In the genomic region with DNA sequence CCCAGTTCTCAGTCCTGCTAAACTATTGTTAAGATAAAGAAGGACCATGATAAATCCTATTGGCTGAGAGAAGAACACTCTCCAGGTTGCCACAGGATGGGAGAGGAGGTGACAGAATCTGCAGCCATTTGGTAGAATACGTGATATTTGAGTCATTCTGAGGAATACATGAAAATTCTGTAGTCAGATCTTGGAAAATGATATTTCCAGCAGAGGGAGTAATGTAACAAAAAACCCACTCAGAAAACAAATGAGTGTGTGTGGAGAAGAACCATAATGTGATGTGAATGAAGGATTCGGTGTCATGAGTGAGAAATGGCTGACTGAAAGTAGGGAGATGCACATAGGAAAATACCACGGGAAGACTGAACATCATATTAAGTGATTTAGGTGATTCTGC, we compare ENCODE assay signal across 18 cellular contexts.
DNase-seq lines count a peak whose midpoint lies in the region; ATAC-seq, FAIRE-seq and TF ChIP-seq lines count a peak whose summit lies in the region.
"Had no signal": no experiment of that assay in that cellular context is flagged by ENCODE, and none has a peak within 500 bp of the region (broad histone marks: within the 10 kb centered on the region; RNA-seq: fewer than 3 reads in every experiment).

No MANE protein-coding gene starts in this region.

- no peak overlapping the region for H3K4me3 Mint-ChIP-seq in activated naive CD8-positive, alpha-beta T cell treated with anti-CD3 and anti-CD28 coated beads, Interleukin-2, amount 50 U/mL, for 24 hours
- H3K4me3 Mint-ChIP-seq: IgD-negative memory B cell had no signal

- CTCF ChIA-PET in HepG2 (lab: Yijun Ruan, JAX; ENCODE audit: low intra/inter-chr PET ratio, low total read pairs): interaction anchor here (1.2 kb wide), 1 partner anchor 105 kb away, joined by 7 read pairs; no protein-coding TSS in a partner anchor

- 4% methylated on average over 3 of the region's 3 CpGs for WGBS in HepG2 (ENCODE audit: low lambda C conversion rate)
- WGBS in right lobe of liver (ENCODE audit: insufficient coverage, low coverage, low lambda C conversion rate, missing lambda C conversion rate): 56% methylated on average over 3 of the region's 3 CpGs

- H3K9me3 Mint-ChIP-seq in activated naive CD8-positive, alpha-beta T cell treated with anti-CD3 and anti-CD28 coated beads, Interleukin-2, amount 50 U/mL, for 24 hours: no peaks in the 10 kb centered on the region

- H3K4me3 ChIP-seq in HepG2 (replicated peaks in 1 of 3; ENCODE audit: insufficient read depth in 1 of 3, low read depth in 2 of 3, low read length in 3 of 3) (no peak overlapping the region), right lobe of liver (no peak overlapping the region), upper lobe of right lung (no peak overlapping the region)
- H3K4me3 ChIP-seq: colonic mucosa had no signal

- no peaks in the 10 kb centered on the region for H4K20me1 ChIP-seq in HepG2 (ENCODE audit: insufficient read depth, low read length)

- no peak overlapping the region for H3K9ac ChIP-seq in HepG2 (ENCODE audit: insufficient read depth, low read depth, low read length)

- intact Hi-C loops in HepG2 (cut with micrococcal nuclease; ENCODE audit: unreplicated experiment): loop anchor here (1.0 kb wide), 1 partner anchor 39 kb away; no protein-coding TSS in a partner anchor
- intact Hi-C loops in right lobe of liver (cut with DNase I): no loop called here
- intact Hi-C loops in upper lobe of right lung (cut with DNase I): no loop called here

- ATAC-seq in HepG2: no peak
- no peak for ATAC-seq in right lobe of liver
- ATAC-seq in upper lobe of right lung: no peak
- no peak for ATAC-seq in activated naive CD8-positive, alpha-beta T cell treated with anti-CD3 and anti-CD28 coated beads, Interleukin-2, amount 50 U/mL, for 24 hours
- ATAC-seq: esophagus mucosa had no signal

- no peak overlapping the region for H3K27ac ChIP-seq in HepG2 (ENCODE audit: extremely low read length, insufficient read depth, low read length)
- no peak overlapping the region for H3K27ac ChIP-seq in right lobe of liver
- H3K27ac ChIP-seq in upper lobe of right lung: no peak overlapping the region
- H3K27ac ChIP-seq: colonic mucosa, neutrophil had no signal

- H3K9me3 ChIP-seq in HepG2 (ENCODE audit: low read length) (no peaks in the 10 kb centered on the region), right lobe of liver (no peaks in the 10 kb centered on the region), upper lobe of right lung (no peaks in the 10 kb centered on the region)
- H3K9me3 ChIP-seq: colonic mucosa, neutrophil had no signal

- TF ChIP-seq POLR2A in HepG2 (IDR thresholded peaks at IDR 0.05; ENCODE audit: insufficient read depth in 1 of 2, low read depth in 2 of 2, low read length in 2 of 2) (no peak), right lobe of liver (IDR thresholded peaks at IDR 0.05) (no peak)

- H3K27ac Mint-ChIP-seq in activated naive CD8-positive, alpha-beta T cell treated with anti-CD3 and anti-CD28 coated beads, Interleukin-2, amount 50 U/mL, for 24 hours: no peak overlapping the region

- no peaks in the 10 kb centered on the region for H3K4me1 Mint-ChIP-seq in activated naive CD8-positive, alpha-beta T cell treated with anti-CD3 and anti-CD28 coated beads, Interleukin-2, amount 50 U/mL, for 24 hours

- H3K36me3 ChIP-seq in HepG2 (replicated peaks in 1 of 2; ENCODE audit: control insufficient read depth in 1 of 2, insufficient read depth in 2 of 2, low read length in 2 of 2): no peaks in the 10 kb centered on the region
- H3K36me3 ChIP-seq in right lobe of liver: no peaks in the 10 kb centered on the region
- no peaks in the 10 kb centered on the region for H3K36me3 ChIP-seq in upper lobe of right lung
- H3K36me3 ChIP-seq: colonic mucosa, neutrophil had no signal

- no peaks in the 10 kb centered on the region for H3K79me2 ChIP-seq in HepG2 (ENCODE audit: insufficient read depth, low read length)

- TF ChIP-seq EP300 in HepG2 (IDR thresholded peaks at IDR 0.05; ENCODE audit: low read depth in 2 of 2, low read length in 2 of 2) (no peak), HepG2 (CRISPR knock-in tag; IDR thresholded peaks at IDR 0.05; ENCODE audit: borderline replicate concordance) (no peak)

- no peak overlapping the region for H2AFZ ChIP-seq in HepG2 (ENCODE audit: low read length)

- BruUV-seq in HepG2 (replicated peaks; lab: Mats Ljungman, UMichigan): no TSS peak

- H3K36me3 Mint-ChIP-seq in activated naive CD8-positive, alpha-beta T cell treated with anti-CD3 and anti-CD28 coated beads, Interleukin-2, amount 50 U/mL, for 24 hours (ENCODE audit: low read depth): no peaks in the 10 kb centered on the region
- H3K36me3 Mint-ChIP-seq: IgD-negative memory B cell had no signal

- FAIRE-seq in HepG2 (lab: Jason Lieb, UNC): no peak
- peak; percentile 77 for FAIRE-seq in RCC 7860 (lab: Jason Lieb, UNC)
- FAIRE-seq: A204.1 had no signal

- peaks cover 45% of the 10 kb centered on the region for H3K27me3 Mint-ChIP-seq in activated naive CD8-positive, alpha-beta T cell treated with anti-CD3 and anti-CD28 coated beads, Interleukin-2, amount 50 U/mL, for 24 hours

- in situ Hi-C loops in HepG2 (cut with HindIII; ENCODE audit: extremely low pct_ligation_motif_present, low pct_unique_long_range_greater_than_20kb): no loop called here

- DNase-seq in HepG2 (ENCODE audit: low spot score) (peak; percentile 5), right lobe of liver (no peak), RCC 7860 (ENCODE audit: low spot score) (peak; percentile 22), fibroblast of peridontal ligament (ENCODE audit: extremely low read depth) (peak; percentile 39), upper lobe of right lung (no peak), foreskin melanocyte (no peak), HPDE6-E6E7 (ENCODE audit: extremely low spot score) (no peak)
- DNase-seq in activated naive CD8-positive, alpha-beta T cell treated with anti-CD3 and anti-CD28 coated beads, Interleukin-2, amount 50 U/mL, for 24 hours: no peak
- DNase-seq: activated CD4-positive, alpha-beta T cell treated with anti-CD3 and anti-CD28 coated beads for 4 hours; DMS53; mammary epithelial cell; NCI-H146; NCI-H510A treated with DMSO at 0.1 percent for 48 hours had no signal

- H3K4me1 ChIP-seq in HepG2 (ENCODE audit: insufficient read depth, low read length): no peaks in the 10 kb centered on the region
- H3K4me1 ChIP-seq in right lobe of liver: no peaks in the 10 kb centered on the region
- no peaks in the 10 kb centered on the region for H3K4me1 ChIP-seq in upper lobe of right lung
- H3K4me1 ChIP-seq: colonic mucosa had no signal

- H3K4me2 ChIP-seq in HepG2 (ENCODE audit: low read depth, low read length): no peak overlapping the region

- TF ChIP-seq CTCF in HepG2 (CRISPR knock-in tag; IDR thresholded peaks at IDR 0.05): peak; percentile 31
- peak in 1 of 4 donors; percentile 22 for TF ChIP-seq CTCF in right lobe of liver (IDR thresholded peaks at IDR 0.05)
- peak; percentile 22 for TF ChIP-seq CTCF in upper lobe of right lung (IDR thresholded peaks at IDR 0.05)

- POLR2A ChIA-PET in HepG2 (lab: Yijun Ruan, JAX): no interaction called here

- no peak for TF ChIP-seq RAD21 in HepG2 (CRISPR knock-in tag; IDR thresholded peaks at IDR 0.05)

- H3K27me3 ChIP-seq in HepG2 (ENCODE audit: control insufficient read depth in 1 of 2, insufficient read depth in 2 of 2, low read length in 2 of 2): peaks cover 0 to 27% of the 10 kb centered on the region in 2 experiments; a peak in 2 of 5 replicates
- H3K27me3 ChIP-seq in right lobe of liver: no peaks in the 10 kb centered on the region
- H3K27me3 ChIP-seq in upper lobe of right lung: peaks cover 7% of the 10 kb centered on the region
- H3K27me3 ChIP-seq: colonic mucosa, neutrophil had no signal

TF ChIP-seq in HepG2, 621 proteins besides CTCF, POLR2A, EP300 and RAD21:
- TF ChIP-seq ZNF382 (CRISPR knock-in tag; IDR thresholded peaks at IDR 0.05; ENCODE audit: borderline replicate concordance) (no peak), STAG1 (CRISPR knock-in tag; IDR thresholded peaks at IDR 0.05) (peak; percentile 54)
- TF ChIP-seq, protein P1, sequence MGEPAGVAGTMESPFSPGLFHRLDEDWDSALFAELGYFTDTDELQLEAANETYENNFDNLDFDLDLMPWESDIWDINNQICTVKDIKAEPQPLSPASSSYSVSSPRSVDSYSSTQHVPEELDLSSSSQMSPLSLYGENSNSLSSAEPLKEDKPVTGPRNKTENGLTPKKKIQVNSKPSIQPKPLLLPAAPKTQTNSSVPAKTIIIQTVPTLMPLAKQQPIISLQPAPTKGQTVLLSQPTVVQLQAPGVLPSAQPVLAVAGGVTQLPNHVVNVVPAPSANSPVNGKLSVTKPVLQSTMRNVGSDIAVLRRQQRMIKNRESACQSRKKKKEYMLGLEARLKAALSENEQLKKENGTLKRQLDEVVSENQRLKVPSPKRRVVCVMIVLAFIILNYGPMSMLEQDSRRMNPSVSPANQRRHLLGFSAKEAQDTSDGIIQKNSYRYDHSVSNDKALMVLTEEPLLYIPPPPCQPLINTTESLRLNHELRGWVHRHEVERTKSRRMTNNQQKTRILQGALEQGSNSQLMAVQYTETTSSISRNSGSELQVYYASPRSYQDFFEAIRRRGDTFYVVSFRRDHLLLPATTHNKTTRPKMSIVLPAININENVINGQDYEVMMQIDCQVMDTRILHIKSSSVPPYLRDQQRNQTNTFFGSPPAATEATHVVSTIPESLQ (CRISPR knock-in tag; conservative IDR thresholded peaks at IDR 0.05): no peak
- TF ChIP-seq, protein P2, sequence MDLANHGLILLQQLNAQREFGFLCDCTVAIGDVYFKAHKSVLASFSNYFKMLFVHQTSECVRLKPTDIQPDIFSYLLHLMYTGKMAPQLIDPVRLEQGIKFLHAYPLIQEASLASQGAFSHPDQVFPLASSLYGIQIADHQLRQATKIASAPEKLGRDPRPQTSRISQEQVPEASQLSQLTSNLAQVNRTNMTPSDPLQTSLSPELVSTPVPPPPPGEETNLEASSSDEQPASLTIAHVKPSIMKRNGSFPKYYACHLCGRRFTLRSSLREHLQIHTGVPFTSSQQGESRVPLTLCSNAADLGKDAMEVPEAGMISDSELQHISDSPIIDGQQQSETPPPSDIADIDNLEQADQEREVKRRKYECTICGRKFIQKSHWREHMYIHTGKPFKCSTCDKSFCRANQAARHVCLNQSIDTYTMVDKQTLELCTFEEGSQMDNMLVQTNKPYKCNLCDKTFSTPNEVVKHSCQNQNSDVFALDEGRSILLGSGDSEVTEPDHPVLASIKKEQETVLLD (CRISPR knock-in tag; IDR thresholded peaks at IDR 0.05; ENCODE audit: low read depth): no peak
TF ChIP-seq in HepG2: peak in this region for 1.

Comparison
In these comparisons a context has a peak if more than half of its experiments do, and no peak if none do; other contexts are left out.
1. DNase-seq: peak in HepG2 (single experiment), RCC 7860 (single experiment) and fibroblast of peridontal ligament (single experiment); none in right lobe of liver (0 of 3), upper lobe of right lung (single experiment), activated naive CD8-positive, alpha-beta T cell treated with anti-CD3 and anti-CD28 coated beads, Interleukin-2, amount 50 U/mL, for 24 hours (single experiment), foreskin melanocyte (single experiment) and HPDE6-E6E7 (single experiment).